8 cellular contexts compared by ENCODE assay signal in genomic region chr11:13668957-13669521, GRCh38. TPM values are rescaled to one million over a fixed set of nuclear protein-coding genes. Genes with fewer than 3 reads are reported as not detected.
DNase-seq lines count a peak whose midpoint lies in the region; ATAC-seq and TF ChIP-seq lines count a peak whose summit lies in the region.

No MANE protein-coding gene starts in this region.

- H3K4me1 Mint-ChIP-seq in activated naive CD8-positive, alpha-beta T cell treated with anti-CD3 and anti-CD28 coated beads, Interleukin-2, amount 10 ng/mL, durations not matched to agents 7 days and 5 days: peaks cover 40% of the 10 kb centered on the region

- H3K9me2 ChIP-seq in hepatocyte (replicated peaks; ENCODE audit: insufficient read depth): no peaks in the 10 kb centered on the region

- H3K4me3 Mint-ChIP-seq in activated naive CD8-positive, alpha-beta T cell treated with anti-CD3 and anti-CD28 coated beads, Interleukin-2, amount 10 ng/mL, durations not matched to agents 7 days and 5 days: peak overlapping the region; percentile 92

- peak overlapping the region; percentile 88 for H3K9ac ChIP-seq in skeletal muscle satellite cell (ENCODE audit: low read depth, low read length)

- H3K9me3 ChIP-seq in hepatocyte (ENCODE audit: low read depth) (no peaks in the 10 kb centered on the region), skeletal muscle satellite cell (replicated peaks; ENCODE audit: low read length) (no peaks in the 10 kb centered on the region)

- H3K9me3 Mint-ChIP-seq in activated naive CD8-positive, alpha-beta T cell treated with anti-CD3 and anti-CD28 coated beads, Interleukin-2, amount 10 ng/mL, durations not matched to agents 7 days and 5 days: no peaks in the 10 kb centered on the region

- H3K36me3 ChIP-seq in hepatocyte (replicated peaks; ENCODE audit: insufficient read depth, low read depth) (no peaks in the 10 kb centered on the region), skeletal muscle satellite cell (ENCODE audit: insufficient read depth, low read length) (no peaks in the 10 kb centered on the region)

- H3K36me3 Mint-ChIP-seq in activated naive CD8-positive, alpha-beta T cell treated with anti-CD3 and anti-CD28 coated beads, Interleukin-2, amount 10 ng/mL, durations not matched to agents 7 days and 5 days: peaks cover 28% of the 10 kb centered on the region

- POLR2A ChIA-PET in activated naive CD8-positive, alpha-beta T cell treated with anti-CD3 and anti-CD28 coated beads, Interleukin-2, amount 10 ng/mL, durations not matched to agents 7 days and 5 days (lab: Charles Lee): interaction anchor here (1.0 to 2.4 kb wide), 2 partner anchors 206 to 975 kb away, joined by 3 to 11 read pairs; partner anchors contain the start of gene BTBD10

- ATAC-seq in GM19438 (IDR thresholded peaks at IDR 0.05; ENCODE audit: low read depth, unreplicated experiment) (peak; percentile 16), HG03521 (IDR thresholded peaks at IDR 0.05; ENCODE audit: unreplicated experiment) (peak; percentile 9), GM18873 (IDR thresholded peaks at IDR 0.05; ENCODE audit: low FRiP score, unreplicated experiment) (no peak)
- ATAC-seq in activated naive CD8-positive, alpha-beta T cell treated with anti-CD3 and anti-CD28 coated beads, Interleukin-2, amount 10 ng/mL, durations not matched to agents 7 days and 5 days (ENCODE audit: low read depth): peak; percentile 5

- H2AFZ ChIP-seq in hepatocyte: peak overlapping the region; percentile 41

- peak overlapping the region; percentile 46 for H3K4me3 ChIP-seq in hepatocyte
- H3K4me3 ChIP-seq in skeletal muscle satellite cell (ENCODE audit: low read length): peak overlapping the region; percentile 88

- H3K27me3 ChIP-seq in hepatocyte: no peaks in the 10 kb centered on the region
- H3K27me3 ChIP-seq in skeletal muscle satellite cell (ENCODE audit: control insufficient read depth, insufficient read depth, low read length): no peaks in the 10 kb centered on the region

- peaks cover 12% of the 10 kb centered on the region for H3K27me3 Mint-ChIP-seq in activated naive CD8-positive, alpha-beta T cell treated with anti-CD3 and anti-CD28 coated beads, Interleukin-2, amount 10 ng/mL, durations not matched to agents 7 days and 5 days

- H3K79me2 ChIP-seq in hepatocyte: peaks cover 51% of the 10 kb centered on the region

- H3K4me2 ChIP-seq in hepatocyte (peak overlapping the region; percentile 91), skeletal muscle satellite cell (ENCODE audit: low read length) (peak overlapping the region; percentile 95)

- TF ChIP-seq CTCF in C4-2B (conservative IDR thresholded peaks at IDR 0.05) (no peak), hepatocyte (IDR thresholded peaks at IDR 0.05; ENCODE audit: poor library complexity) (no peak)

- WGBS in hepatocyte (ENCODE audit: low lambda C conversion rate, missing lambda C conversion rate): 3% methylated on average over 18 of the region's 33 CpGs

- H3K27ac ChIP-seq in C4-2B (peak overlapping the region; percentile 81), hepatocyte (peak overlapping the region; percentile 82)

- H4K20me1 ChIP-seq in hepatocyte (ENCODE audit: insufficient read depth, poor library complexity, severe bottlenecking): peaks cover 21% of the 10 kb centered on the region

- H3K27ac Mint-ChIP-seq in activated naive CD8-positive, alpha-beta T cell treated with anti-CD3 and anti-CD28 coated beads, Interleukin-2, amount 10 ng/mL, durations not matched to agents 7 days and 5 days: peak overlapping the region; percentile 97

- peaks cover 16% of the 10 kb centered on the region for H3K4me1 ChIP-seq in hepatocyte (ENCODE audit: insufficient read depth)
- H3K4me1 ChIP-seq in skeletal muscle satellite cell (ENCODE audit: control insufficient read depth, insufficient read depth, low read length): peaks cover 13% of the 10 kb centered on the region

- peak; percentile 6 for DNase-seq in SIG-M5 (lab: John Stamatoyannopoulos, UW)
- DNase-seq in activated naive CD8-positive, alpha-beta T cell treated with anti-CD3 and anti-CD28 coated beads, Interleukin-2, amount 10 ng/mL, durations not matched to agents 7 days and 5 days: no peak
- DNase-seq in hepatocyte (ENCODE audit: low spot score): peak; percentile 55

RNA-seq across cellular contexts. Expression of gene FAR1, which starts 0.6 kb away (rescaled TPM):
- total RNA-seq in activated naive CD8-positive, alpha-beta T cell treated with anti-CD3 and anti-CD28 coated beads, Interleukin-2, amount 10 ng/mL, durations not matched to agents 7 days and 5 days: 10 to 100 TPM; 48.9 to 49.7 TPM
- total RNA-seq in hepatocyte: 70.9 and 71.4 TPM in 2 replicates
- 21.7 and 23.7 TPM in 2 replicates for polyA plus RNA-seq in hepatocyte
- total RNA-seq in skeletal muscle satellite cell (2012; rRNA removed): 56.1 and 62.6 TPM in 2 replicates
